17 cellular contexts compared by ENCODE assay signal in genomic region chr1:22217811-22218460, GRCh38.
DNase-seq lines count a peak whose midpoint lies in the region; FAIRE-seq and TF ChIP-seq lines count a peak whose summit lies in the region.
"Had no signal": no experiment of that assay in that cellular context is flagged by ENCODE, and none has a peak within 500 bp of the region (broad histone marks: within the 10 kb centered on the region; RNA-seq: fewer than 3 reads in every experiment).

No MANE protein-coding gene starts in this region.

- no peak overlapping the region for H3K4me3 ChIP-seq in HEK293 (ENCODE audit: low read depth, low read length)
- no peak overlapping the region for H3K4me3 ChIP-seq in kidney (ENCODE audit: low read length in 2 of 2)
- no peak overlapping the region for H3K4me3 ChIP-seq in sigmoid colon
- H3K4me3 ChIP-seq: HAP-1, SJSA1 had no signal

- no peak for TF ChIP-seq EP300 in sigmoid colon (IDR thresholded peaks at IDR 0.05)

- intact Hi-C loops in kidney (cut with DNase I): no loop called here
- intact Hi-C loops in sigmoid colon (cut with DNase I): no loop called here

- DNase-seq in NCI-H526 treated with DMSO at 0.1 percent for 48 hours (lab: John Stamatoyannopoulos, UW) (peak; percentile 53), kidney (peak; percentile 48), sigmoid colon (peak; percentile 55), ecto neural progenitor cell (ENCODE audit: low spot score) (no peak), HPDE6-E6E7 (ENCODE audit: extremely low spot score) (no peak)
- DNase-seq in stimulated activated CD8-positive, alpha-beta memory T cell treated with anti-CD3 and anti-CD28 coated beads, Interleukin-4, amount 100 ng/mL, for 48 hours: no peak
- DNase-seq: DMS79 treated with DMSO at 0.1 percent for 48 hours, KG1, NCI-H1048, NCI-H2081 treated with DMSO at 0.1 percent for 48 hours, NCI-H446 treated with DMSO at 0.1 percent for 48 hours, NCI-H82, PC-3 had no signal

- POLR2A ChIA-PET in HEK293 (lab: Yijun Ruan, JAX): no interaction called here

- FAIRE-seq in kidney (lab: Jason Lieb, UNC): no peak

- 84% methylated on average over 19 of the region's 19 CpGs for WGBS in sigmoid colon, 2 donors

- H3K9me3 ChIP-seq in HEK293 (ENCODE audit: control insufficient read depth, insufficient read depth, low read depth, low read length) (no peaks in the 10 kb centered on the region), kidney (ENCODE audit: control insufficient read depth in 1 of 2, low read length in 2 of 2) (no peaks in the 10 kb centered on the region), sigmoid colon (no peaks in the 10 kb centered on the region)
- H3K9me3 ChIP-seq: HAP-1, SJSA1 had no signal

- CTCF ChIA-PET in HEK293 (lab: Yijun Ruan, JAX): no interaction called here

- no peak overlapping the region for H3K9ac ChIP-seq in kidney (ENCODE audit: low read length in 2 of 2)

- H3K4me1 ChIP-seq in HEK293 (ENCODE audit: control insufficient read depth, insufficient read depth, low read length) (no peaks in the 10 kb centered on the region), kidney (ENCODE audit: control insufficient read depth in 1 of 2, insufficient read depth in 1 of 2, low read depth in 1 of 2, low read length in 2 of 2) (no peaks in the 10 kb centered on the region), sigmoid colon (no peaks in the 10 kb centered on the region)
- H3K4me1 ChIP-seq: HAP-1, SJSA1 had no signal

- no peaks in the 10 kb centered on the region for H3K36me3 ChIP-seq in HEK293 (ENCODE audit: control insufficient read depth in 2 of 2, insufficient read depth in 1 of 2, low read length in 2 of 2)
- H3K36me3 ChIP-seq in kidney (ENCODE audit: control insufficient read depth in 1 of 2, insufficient read depth in 2 of 2, low read length in 2 of 2): no peaks in the 10 kb centered on the region
- no peaks in the 10 kb centered on the region for H3K36me3 ChIP-seq in sigmoid colon
- H3K36me3 ChIP-seq: HAP-1, SJSA1 had no signal

- H3K27me3 ChIP-seq in sigmoid colon: peaks cover 0 to 12% (median 2%) of the 10 kb centered on the region in 3 donors

- TF ChIP-seq CTCF in HEK293 (tag by site-specific recombination; IDR thresholded peaks at IDR 0.05) (no peak), kidney (IDR thresholded peaks at IDR 0.05; ENCODE audit: borderline replicate concordance, extremely low read depth, insufficient read depth) (no peak), sigmoid colon (IDR thresholded peaks at IDR 0.05) (no peak)

- H3K27ac ChIP-seq in HEK293 (ENCODE audit: extremely low read depth, low read depth, low read length) (no peak overlapping the region), kidney (ENCODE audit: low read depth in 2 of 2, low read length in 2 of 2) (no peak overlapping the region), sigmoid colon (no peak overlapping the region)
- H3K27ac ChIP-seq: RWPE1, SJSA1 had no signal

- no peak for TF ChIP-seq POLR2A in sigmoid colon (IDR thresholded peaks at IDR 0.05)

TF ChIP-seq in HEK293, 187 proteins besides CTCF, POLR2A, EP300 and RAD21:
- TF ChIP-seq ZNF202 (tag by site-specific recombination; IDR thresholded peaks at IDR 0.05; ENCODE audit: borderline replicate concordance) (no peak), ZNF148 (tag by site-specific recombination; IDR thresholded peaks at IDR 0.05; ENCODE audit: borderline replicate concordance) (no peak), ZNF544 (tag by site-specific recombination; IDR thresholded peaks at IDR 0.05) (no peak), GLIS1 (tag by site-specific recombination; IDR thresholded peaks at IDR 0.05) (peak; percentile 51), ZNF175 (tag by site-specific recombination; IDR thresholded peaks at IDR 0.05) (no peak), ZNF350 (tag by site-specific recombination; IDR thresholded peaks at IDR 0.05) (no peak), PATZ1 (tag by site-specific recombination; IDR thresholded peaks at IDR 0.05) (peak; percentile 51; the same call in 1 of the 2 replicates), OSR2 (tag by site-specific recombination; IDR thresholded peaks at IDR 0.05) (0 out of 2 replicates have a peak, but pooled peaks have one; percentile 23), ZBTB8A (tag by site-specific recombination; IDR thresholded peaks at IDR 0.05) (peak; percentile 39; the same call in 1 of the 2 replicates), ZNF423 (tag by site-specific recombination; IDR thresholded peaks at IDR 0.05) (peak; percentile 59; the same call in 1 of the 2 replicates), ZNF335 (tag by site-specific recombination; conservative IDR thresholded peaks at IDR 0.05) (no peak), ZNF610 (tag by site-specific recombination; IDR thresholded peaks at IDR 0.05; ENCODE audit: borderline replicate concordance) (no peak), ZNF449 (tag by site-specific recombination; IDR thresholded peaks at IDR 0.05) (no peak), ZIC2 (tag by site-specific recombination; IDR thresholded peaks at IDR 0.05) (peak; percentile 76), IKZF3 (tag by site-specific recombination; IDR thresholded peaks at IDR 0.05) (no peak), ZNF184 (tag by site-specific recombination; IDR thresholded peaks at IDR 0.05) (no peak), ZNF664 (tag by site-specific recombination; IDR thresholded peaks at IDR 0.05) (no peak), ZNF121 (tag by site-specific recombination; IDR thresholded peaks at IDR 0.05) (no peak), BCL11B (tag by site-specific recombination; IDR thresholded peaks at IDR 0.05; ENCODE audit: low read depth) (no peak)

Comparison
In these comparisons a context has a peak if more than half of its experiments do, and no peak if none do; other contexts are left out.
1. DNase-seq: peak in NCI-H526 treated with DMSO at 0.1 percent for 48 hours (single experiment), kidney (single experiment) and sigmoid colon (single experiment); none in ecto neural progenitor cell (single experiment), HPDE6-E6E7 (single experiment) and stimulated activated CD8-positive, alpha-beta memory T cell treated with anti-CD3 and anti-CD28 coated beads, Interleukin-4, amount 100 ng/mL, for 48 hours (single experiment).